In the genomic region with DNA sequence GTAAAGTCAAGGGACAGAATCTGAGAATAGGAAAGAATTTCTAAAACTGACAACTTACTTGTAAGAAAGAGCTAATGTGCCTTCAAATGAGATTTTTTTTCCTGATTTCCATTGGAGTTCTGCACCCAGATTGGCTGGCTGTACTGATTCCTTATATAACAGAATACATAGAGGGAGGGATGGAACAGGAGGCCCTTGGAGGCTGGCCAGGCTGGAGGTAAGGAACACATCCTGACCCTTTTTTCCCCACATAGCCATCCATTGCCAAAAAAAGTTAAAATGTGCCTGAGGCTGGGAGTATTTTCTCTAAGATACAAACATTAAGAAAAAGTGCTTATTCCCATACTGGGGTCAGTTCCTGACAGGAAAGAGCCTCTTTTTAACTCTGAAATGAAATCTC, we compare ENCODE assay signal across 35 cellular contexts. TPM values are rescaled to one million over a fixed set of nuclear protein-coding genes. Genes with fewer than 3 reads are reported as not detected.
"Had no signal": no experiment of that assay in that cellular context is flagged by ENCODE, and none has a peak within 500 bp of the region (broad histone marks: within the 10 kb centered on the region; RNA-seq: fewer than 3 reads in every experiment).

No MANE protein-coding gene starts in this region.

- H3K4me1 Mint-ChIP-seq: activated CD4-positive, alpha-beta T cell treated with anti-CD3 and anti-CD28 coated beads, Interleukin-2, amount 10 ng/mL, durations not matched to agents 7 days and 5 days; activated T-helper 17 cell treated with anti-CD3 and anti-CD28 coated beads, Interleukin-2, amount 50 U/mL, for 72 hours; central memory CD8-positive, alpha-beta T cell; WTC11 had no signal

- ATAC-seq: activated CD8-positive, alpha-beta T cell treated with anti-CD3 and anti-CD28 coated beads for 36 hours; activated T-cell treated with anti-CD3 and anti-CD28 coated beads, Interleukin-2, amount 50 U/mL, for 4 hours; activated T-helper 17 cell treated with anti-CD3 and anti-CD28 coated beads, Interleukin-2, amount 50 U/mL, for 72 hours; effector memory CD8-positive, alpha-beta T cell; foreskin keratinocyte; gastrocnemius medialis; heart left ventricle; T-helper 17 cell; WTC11 had no signal

- H3K27me3 ChIP-seq: brain microvascular endothelial cell, esophagus muscularis mucosa, gastrocnemius medialis had no signal

- DNase-seq: activated CD4-positive, alpha-beta T cell treated with anti-CD3 and anti-CD28 coated beads for 1 hour; activated CD4-positive, alpha-beta T cell treated with anti-CD3 and anti-CD28 coated beads for 4 hours; activated CD4-positive, alpha-beta T cell treated with anti-CD3 and anti-CD28 coated beads, Interleukin-2, amount 10 ng/mL, durations not matched to agents 7 days and 5 days; activated CD4-positive, alpha-beta T cell treated with anti-CD3 and anti-CD28 coated beads, Interleukin-2, amount 50 U/mL, for 4 hours; activated CD8-positive, alpha-beta memory T cell treated with anti-CD3 and anti-CD28 coated beads for 24 hours; activated CD8-positive, alpha-beta T cell treated with anti-CD3 and anti-CD28 coated beads for 36 hours; activated effector memory CD4-positive, alpha-beta T cell treated with Interleukin-2 at 50 U/mL for 16 hours; activated gamma-delta T cell treated with Interleukin-2 at 50 U/mL for 16 hours; activated naive CD4-positive, alpha-beta T cell treated with anti-CD3 and anti-CD28 coated beads, Interleukin-2, amount 50 U/mL, for 16 hours; activated naive CD4-positive, alpha-beta T cell treated with Interleukin-2 at 50 U/mL for 16 hours; activated T-cell treated with anti-CD3 and anti-CD28 coated beads, Interleukin-2, amount 50 U/mL, for 4 hours; amniotic stem cell; brain microvascular endothelial cell; effector CD4-positive, alpha-beta T cell; effector memory CD8-positive, alpha-beta T cell; erythroblast; foreskin keratinocyte; gastrocnemius medialis; glutamatergic neuron; heart left ventricle; T-helper 1 cell; T-helper 17 cell; T1000 had no signal

- H3K9me3 ChIP-seq: esophagus muscularis mucosa, gastrocnemius medialis had no signal

- H3K4me1 ChIP-seq: foreskin keratinocyte, gastrocnemius medialis, heart left ventricle had no signal

- H3K9me3 Mint-ChIP-seq: activated CD4-positive, alpha-beta T cell treated with anti-CD3 and anti-CD28 coated beads, Interleukin-2, amount 10 ng/mL, durations not matched to agents 7 days and 5 days; activated T-helper 17 cell treated with anti-CD3 and anti-CD28 coated beads, Interleukin-2, amount 50 U/mL, for 72 hours; central memory CD8-positive, alpha-beta T cell; dendritic cell treated with granulocyte-macrophage colony-stimulating factor and Interleukin-4, amounts not matched to agents 40 ng/mL and 50 ng/mL, for 4 days; effector memory CD8-positive, alpha-beta T cell; T-helper 2 cell treated with Interferon-gamma antibody and Interleukin-4, amounts not matched to agents 5 μg/mL and 100 μg/mL, for 36 hours; WTC11 had no signal

- H3K36me3 ChIP-seq: brain microvascular endothelial cell, esophagus muscularis mucosa, gastrocnemius medialis, heart left ventricle had no signal

- H2AFZ ChIP-seq: hepatocyte had no signal

- H3K4me2 ChIP-seq: hepatocyte had no signal

- H3K27ac Mint-ChIP-seq: activated CD4-positive, alpha-beta T cell treated with anti-CD3 and anti-CD28 coated beads, Interleukin-2, amount 10 ng/mL, durations not matched to agents 7 days and 5 days; activated CD8-positive, alpha-beta T cell treated with anti-CD3 and anti-CD28 coated beads for 36 hours; activated naive CD8-positive, alpha-beta T cell; activated T-helper 17 cell treated with anti-CD3 and anti-CD28 coated beads, Interleukin-2, amount 50 U/mL, for 72 hours; dendritic cell treated with granulocyte-macrophage colony-stimulating factor and Interleukin-4, amounts not matched to agents 40 ng/mL and 50 ng/mL, for 4 days; effector memory CD8-positive, alpha-beta T cell; T-helper 17 cell; T-helper 2 cell treated with Interferon-gamma antibody and Interleukin-4, amounts not matched to agents 5 μg/mL and 100 μg/mL, for 36 hours; WTC11 had no signal

- H3K36me3 Mint-ChIP-seq: WTC11 had no signal

- H3K79me2 ChIP-seq: hepatocyte had no signal

- H3K27ac ChIP-seq: brain microvascular endothelial cell, coronary artery, esophagus muscularis mucosa, foreskin keratinocyte, gastrocnemius medialis, heart left ventricle, hepatocyte had no signal

- H3K4me3 ChIP-seq: coronary artery, esophagus muscularis mucosa, gastrocnemius medialis, heart left ventricle, hepatocyte had no signal

- H3K4me3 Mint-ChIP-seq: activated CD4-positive, alpha-beta T cell treated with anti-CD3 and anti-CD28 coated beads, Interleukin-2, amount 10 ng/mL, durations not matched to agents 7 days and 5 days; activated CD8-positive, alpha-beta T cell treated with anti-CD3 and anti-CD28 coated beads for 36 hours; activated naive CD8-positive, alpha-beta T cell; activated T-cell treated with anti-CD3 and anti-CD28 coated beads, Interleukin-2, amount 50 U/mL, for 4 hours; activated T-helper 17 cell treated with anti-CD3 and anti-CD28 coated beads, Interleukin-2, amount 50 U/mL, for 72 hours; central memory CD8-positive, alpha-beta T cell; dendritic cell treated with granulocyte-macrophage colony-stimulating factor and Interleukin-4, amounts not matched to agents 40 ng/mL and 50 ng/mL, for 4 days; effector memory CD8-positive, alpha-beta T cell; T-helper 17 cell; T-helper 2 cell treated with Interferon-gamma antibody and Interleukin-4, amounts not matched to agents 5 μg/mL and 100 μg/mL, for 36 hours; WTC11 had no signal

RNA-seq across cellular contexts. Expression of gene IFNA14, which starts 27.3 kb away (rescaled TPM):
- total RNA-seq: activated CD4-positive, alpha-beta T cell treated with anti-CD3 and anti-CD28 coated beads, Interleukin-2, amount 10 ng/mL, durations not matched to agents 7 days and 5 days; activated CD8-positive, alpha-beta T cell treated with anti-CD3 and anti-CD28 coated beads for 36 hours; activated T-cell treated with anti-CD3 and anti-CD28 coated beads, Interleukin-2, amount 50 U/mL, for 4 hours; activated T-helper 17 cell treated with anti-CD3 and anti-CD28 coated beads, Interleukin-2, amount 50 U/mL, for 72 hours; astrocyte; bronchial epithelial cell; cardiac septum; esophagus muscularis mucosa; foreskin keratinocyte; gastrocnemius medialis; heart left ventricle; hepatocyte; T-helper 17 cell; WTC11 had no signal

RNA-seq across cellular contexts. Expression of gene IFNA5, which starts 38.0 kb away (rescaled TPM):
- total RNA-seq: activated CD4-positive, alpha-beta T cell treated with anti-CD3 and anti-CD28 coated beads, Interleukin-2, amount 10 ng/mL, durations not matched to agents 7 days and 5 days; activated CD8-positive, alpha-beta T cell treated with anti-CD3 and anti-CD28 coated beads for 36 hours; activated T-cell treated with anti-CD3 and anti-CD28 coated beads, Interleukin-2, amount 50 U/mL, for 4 hours; activated T-helper 17 cell treated with anti-CD3 and anti-CD28 coated beads, Interleukin-2, amount 50 U/mL, for 72 hours; astrocyte; bronchial epithelial cell; cardiac septum; esophagus muscularis mucosa; foreskin keratinocyte; gastrocnemius medialis; heart left ventricle; hepatocyte; T-helper 17 cell; WTC11 had no signal

RNA-seq across cellular contexts. Expression of gene IFNA17, which starts 39.1 kb away (rescaled TPM):
- total RNA-seq: activated CD4-positive, alpha-beta T cell treated with anti-CD3 and anti-CD28 coated beads, Interleukin-2, amount 10 ng/mL, durations not matched to agents 7 days and 5 days; activated CD8-positive, alpha-beta T cell treated with anti-CD3 and anti-CD28 coated beads for 36 hours; activated T-cell treated with anti-CD3 and anti-CD28 coated beads, Interleukin-2, amount 50 U/mL, for 4 hours; activated T-helper 17 cell treated with anti-CD3 and anti-CD28 coated beads, Interleukin-2, amount 50 U/mL, for 72 hours; astrocyte; bronchial epithelial cell; cardiac septum; esophagus muscularis mucosa; foreskin keratinocyte; gastrocnemius medialis; heart left ventricle; hepatocyte; T-helper 17 cell; WTC11 had no signal

RNA-seq across cellular contexts. Expression of gene IFNA16, which starts 50.0 kb away (rescaled TPM):
- total RNA-seq: activated CD4-positive, alpha-beta T cell treated with anti-CD3 and anti-CD28 coated beads, Interleukin-2, amount 10 ng/mL, durations not matched to agents 7 days and 5 days; activated CD8-positive, alpha-beta T cell treated with anti-CD3 and anti-CD28 coated beads for 36 hours; activated T-cell treated with anti-CD3 and anti-CD28 coated beads, Interleukin-2, amount 50 U/mL, for 4 hours; activated T-helper 17 cell treated with anti-CD3 and anti-CD28 coated beads, Interleukin-2, amount 50 U/mL, for 72 hours; astrocyte; bronchial epithelial cell; cardiac septum; esophagus muscularis mucosa; foreskin keratinocyte; gastrocnemius medialis; heart left ventricle; hepatocyte; T-helper 17 cell; WTC11 had no signal
